Comparison of ENCODE assay signal across 19 cellular contexts in genomic region chr1:50497007-50497406, GRCh38.
"Had no signal": no experiment of that assay in that cellular context is flagged by ENCODE, and none has a peak within 500 bp of the region (broad histone marks: within the 10 kb centered on the region; RNA-seq: fewer than 3 reads in every experiment).

No MANE protein-coding gene starts in this region.

- H3K4me1 ChIP-seq: adrenal gland, prostate gland, right atrium auricular region, tibial artery had no signal

- H3K36me3 ChIP-seq: adrenal gland, cardiac muscle cell, prostate gland had no signal

- H3K9me3 ChIP-seq: adrenal gland, prostate gland had no signal

- DNase-seq: activated CD4-positive, alpha-beta T cell treated with anti-CD3 and anti-CD28 coated beads for 1 hour; activated CD8-positive, alpha-beta memory T cell treated with anti-CD3 and anti-CD28 coated beads for 24 hours; activated gamma-delta T cell; activated T-cell treated with anti-CD3 and anti-CD28 coated beads, Interleukin-2, amount 50 U/mL, for 72 hours; adrenal gland; effector memory CD8-positive, alpha-beta T cell; foreskin melanocyte; glutamatergic neuron; hippocampal formation; left cardiac atrium; naive thymus-derived CD4-positive, alpha-beta T cell; stimulated activated naive CD8-positive, alpha-beta T cell treated with anti-CD3 and anti-CD28 coated beads, Interleukin-15, Interleukin-2, amounts not matched to agents 100 U/mL and 50 U/mL, for 24 hours; substantia nigra; T1000; tibial artery had no signal

- H3K27me3 ChIP-seq: adrenal gland, cardiac muscle cell, right atrium auricular region, tibial artery had no signal

- ATAC-seq: activated T-cell treated with anti-CD3 and anti-CD28 coated beads, Interleukin-2, amount 50 U/mL, for 72 hours; effector memory CD8-positive, alpha-beta T cell; left cardiac atrium; naive thymus-derived CD4-positive, alpha-beta T cell; stimulated activated naive CD8-positive, alpha-beta T cell treated with anti-CD3 and anti-CD28 coated beads, Interleukin-15, Interleukin-2, amounts not matched to agents 100 U/mL and 50 U/mL, for 24 hours had no signal

- H3K27ac ChIP-seq: adrenal gland, cardiac muscle cell, prostate gland, right atrium auricular region, tibial artery, VCaP had no signal

- H3K4me3 ChIP-seq: adrenal gland, cardiac muscle cell, prostate gland, right atrium auricular region, tibial artery had no signal
